ENCODE assay signal across 19 cellular contexts in genomic region chr11:64119748-64120147, GRCh38. TPM values are rescaled to one million over a fixed set of nuclear protein-coding genes. Genes with fewer than 3 reads are reported as not detected.
A peak's percentile ranks its signal among the peaks of the same experiment; 100 is the strongest.
DNase-seq lines count a peak whose midpoint lies in the region; ATAC-seq and TF ChIP-seq lines count a peak whose summit lies in the region.
"Had no signal": no experiment of that assay in that cellular context is flagged by ENCODE, and none has a peak within 500 bp of the region (broad histone marks: within the 10 kb centered on the region; RNA-seq: fewer than 3 reads in every experiment).

No MANE protein-coding gene starts in this region.

- H3K4me1 ChIP-seq in NT2/D1 (ENCODE audit: insufficient read depth, insufficient read length) = peaks cover 26% of the 10 kb centered on the region
- no peaks in the 10 kb centered on the region for H3K4me1 ChIP-seq in adrenal gland (replicated peaks in 1 of 2)

- TF ChIP-seq CTCF in brain (conservative IDR thresholded peaks at IDR 0.05) = no peak
- TF ChIP-seq CTCF in adrenal gland (IDR thresholded peaks at IDR 0.05) = no peak

- H3K27me3 ChIP-seq in NT2/D1 (ENCODE audit: insufficient read depth, insufficient read length) (peaks cover 3% of the 10 kb centered on the region), adrenal gland (no peaks in the 10 kb centered on the region)
- H3K27me3 ChIP-seq: BE2C had no signal

- ATAC-seq in activated naive CD8-positive, alpha-beta T cell treated with anti-CD3 and anti-CD28 coated beads, Interleukin-2, amount 50 U/mL, for 24 hours = no peak
- ATAC-seq in GM18517 (IDR thresholded peaks at IDR 0.05; ENCODE audit: unreplicated experiment) = no peak
- ATAC-seq in GM18867 (IDR thresholded peaks at IDR 0.05; ENCODE audit: unreplicated experiment) = no peak
- ATAC-seq: CD8-positive, alpha-beta T cell; GM12878; Panc1; Right ventricle myocardium inferior had no signal

- H3K4me3 ChIP-seq in NT2/D1 (ENCODE audit: insufficient read length, low read depth) (no peak overlapping the region), adrenal gland (no peak overlapping the region)
- H3K4me3 ChIP-seq: GM12878 had no signal

- DNase-seq in activated naive CD8-positive, alpha-beta T cell treated with anti-CD3 and anti-CD28 coated beads, Interleukin-2, amount 50 U/mL, for 24 hours = no peak
- DNase-seq in activated naive CD8-positive, alpha-beta T cell treated with anti-CD3 and anti-CD28 coated beads for 36 hours = no peak
- DNase-seq in NT2/D1 (ENCODE audit: low read depth, low spot score) (no peak), adrenal gland (no peak)
- no peak for DNase-seq in activated CD4-positive, alpha-beta T cell treated with anti-CD3 and anti-CD28 coated beads, Interleukin-2, amount 10 ng/mL, durations not matched to agents 24 days and 14 days
- DNase-seq: 8988T; BE2C; CD8-positive, alpha-beta T cell; NCI-H1048; NCI-H146; NCI-H2107; NCI-H345; SK-N-SH had no signal

- H3K27ac Mint-ChIP-seq in activated naive CD8-positive, alpha-beta T cell treated with anti-CD3 and anti-CD28 coated beads, Interleukin-2, amount 50 U/mL, for 24 hours = peak overlapping the region; percentile 49
- no peak overlapping the region for H3K27ac Mint-ChIP-seq in activated naive CD8-positive, alpha-beta T cell treated with anti-CD3 and anti-CD28 coated beads for 36 hours
- peak overlapping the region; percentile 39 to 99 (median 90) for H3K27ac Mint-ChIP-seq in brain
- H3K27ac Mint-ChIP-seq in activated CD4-positive, alpha-beta T cell treated with anti-CD3 and anti-CD28 coated beads, Interleukin-2, amount 10 ng/mL, durations not matched to agents 24 days and 14 days = no peak overlapping the region
- H3K27ac Mint-ChIP-seq: CD8-positive, alpha-beta T cell had no signal

- no peaks in the 10 kb centered on the region for H3K9me3 Mint-ChIP-seq in activated naive CD8-positive, alpha-beta T cell treated with anti-CD3 and anti-CD28 coated beads, Interleukin-2, amount 50 U/mL, for 24 hours
- no peaks in the 10 kb centered on the region for H3K9me3 Mint-ChIP-seq in activated naive CD8-positive, alpha-beta T cell treated with anti-CD3 and anti-CD28 coated beads for 36 hours
- H3K9me3 Mint-ChIP-seq in brain = no peaks in the 10 kb centered on the region
- no peaks in the 10 kb centered on the region for H3K9me3 Mint-ChIP-seq in activated CD4-positive, alpha-beta T cell treated with anti-CD3 and anti-CD28 coated beads, Interleukin-2, amount 10 ng/mL, durations not matched to agents 24 days and 14 days
- H3K9me3 Mint-ChIP-seq: CD8-positive, alpha-beta T cell had no signal

- peaks cover 1% of the 10 kb centered on the region for H3K36me3 Mint-ChIP-seq in activated naive CD8-positive, alpha-beta T cell treated with anti-CD3 and anti-CD28 coated beads, Interleukin-2, amount 50 U/mL, for 24 hours (ENCODE audit: low read depth)
- H3K36me3 Mint-ChIP-seq in activated naive CD8-positive, alpha-beta T cell treated with anti-CD3 and anti-CD28 coated beads for 36 hours = no peaks in the 10 kb centered on the region
- peaks cover 30% of the 10 kb centered on the region for H3K36me3 Mint-ChIP-seq in brain
- no peaks in the 10 kb centered on the region for H3K36me3 Mint-ChIP-seq in activated CD4-positive, alpha-beta T cell treated with anti-CD3 and anti-CD28 coated beads, Interleukin-2, amount 10 ng/mL, durations not matched to agents 24 days and 14 days (ENCODE audit: low read depth)
- H3K36me3 Mint-ChIP-seq: CD8-positive, alpha-beta T cell had no signal

- WGBS in adrenal gland, 4 donors = 92 to 95% (median 94%) methylated on average over 20 of the region's 20 CpGs

- intact Hi-C loops in adrenal gland (cut with DNase I) = no loop called here
- intact Hi-C loops in activated CD4-positive, alpha-beta T cell treated with anti-CD3 and anti-CD28 coated beads, Interleukin-2, amount 10 ng/mL, durations not matched to agents 24 days and 14 days (cut with micrococcal nuclease) = no loop called here

- H3K36me3 ChIP-seq in NT2/D1 (ENCODE audit: insufficient read depth, insufficient read length, low read length) (no peaks in the 10 kb centered on the region), adrenal gland (replicated peaks in 1 of 2) (no peaks in the 10 kb centered on the region)
- H3K36me3 ChIP-seq: BE2C had no signal

- no peaks in the 10 kb centered on the region for H3K27me3 Mint-ChIP-seq in activated naive CD8-positive, alpha-beta T cell treated with anti-CD3 and anti-CD28 coated beads, Interleukin-2, amount 50 U/mL, for 24 hours
- no peaks in the 10 kb centered on the region for H3K27me3 Mint-ChIP-seq in activated naive CD8-positive, alpha-beta T cell treated with anti-CD3 and anti-CD28 coated beads for 36 hours
- H3K27me3 Mint-ChIP-seq in brain = no peaks in the 10 kb centered on the region
- H3K27me3 Mint-ChIP-seq in activated CD4-positive, alpha-beta T cell treated with anti-CD3 and anti-CD28 coated beads, Interleukin-2, amount 10 ng/mL, durations not matched to agents 24 days and 14 days = no peaks in the 10 kb centered on the region

- no peaks in the 10 kb centered on the region for H3K9me3 ChIP-seq in NT2/D1 (ENCODE audit: insufficient read depth, low read length)
- H3K9me3 ChIP-seq in adrenal gland (replicated peaks in 1 of 3) = no peaks in the 10 kb centered on the region
- H3K9me3 ChIP-seq: BE2C, SK-N-SH had no signal

- peak overlapping the region; percentile 0 for H3K9ac ChIP-seq in NT2/D1 (ENCODE audit: insufficient read length, low read depth)
- H3K9ac ChIP-seq: SK-N-SH had no signal

- H3K4me1 Mint-ChIP-seq in activated naive CD8-positive, alpha-beta T cell treated with anti-CD3 and anti-CD28 coated beads, Interleukin-2, amount 50 U/mL, for 24 hours = peaks cover 16% of the 10 kb centered on the region
- H3K4me1 Mint-ChIP-seq in activated naive CD8-positive, alpha-beta T cell treated with anti-CD3 and anti-CD28 coated beads for 36 hours = no peaks in the 10 kb centered on the region
- H3K4me1 Mint-ChIP-seq in brain = peaks cover 78% of the 10 kb centered on the region
- H3K4me1 Mint-ChIP-seq in activated CD4-positive, alpha-beta T cell treated with anti-CD3 and anti-CD28 coated beads, Interleukin-2, amount 10 ng/mL, durations not matched to agents 24 days and 14 days = no peaks in the 10 kb centered on the region

- no peak for TF ChIP-seq POLR2A in adrenal gland (IDR thresholded peaks at IDR 0.05)

- no peak overlapping the region for H3K4me3 Mint-ChIP-seq in activated naive CD8-positive, alpha-beta T cell treated with anti-CD3 and anti-CD28 coated beads, Interleukin-2, amount 50 U/mL, for 24 hours
- H3K4me3 Mint-ChIP-seq in activated naive CD8-positive, alpha-beta T cell treated with anti-CD3 and anti-CD28 coated beads for 36 hours = no peak overlapping the region
- H3K4me3 Mint-ChIP-seq in brain = peak overlapping the region in 1 of 5 experiments; percentile 10
- H3K4me3 Mint-ChIP-seq in activated CD4-positive, alpha-beta T cell treated with anti-CD3 and anti-CD28 coated beads, Interleukin-2, amount 10 ng/mL, durations not matched to agents 24 days and 14 days = no peak overlapping the region
- H3K4me3 Mint-ChIP-seq: CD8-positive, alpha-beta T cell had no signal

- H3K27ac ChIP-seq in adrenal gland = no peak overlapping the region

RNA-seq across cellular contexts. Expression of gene MACROD1, which starts 46.2 kb away (rescaled TPM):
- 10 to 100 TPM; 27.6 to 29.6 TPM for total RNA-seq in activated naive CD8-positive, alpha-beta T cell treated with anti-CD3 and anti-CD28 coated beads for 36 hours
- polyA plus RNA-seq in brain (ENCODE audit: insufficient read depth, low read depth, low replicate concordance) (59.5 TPM), adrenal gland (10 to 100 TPM in 2 of 3 donors, 1 to 10 TPM in 1; 5.5 to 60.7 (median 41.1) TPM)
- total RNA-seq in adrenal gland = 10 to 100 TPM; 15.9 to 62.9 (median 26.8) TPM
- 28.6 and 29.6 TPM in 2 replicates for total RNA-seq in activated CD4-positive, alpha-beta T cell treated with anti-CD3 and anti-CD28 coated beads, Interleukin-2, amount 10 ng/mL, durations not matched to agents 24 days and 14 days

Comparison
In these comparisons a context has a peak if more than half of its experiments do, and no peak if none do; other contexts are left out.
1. H3K27ac Mint-ChIP-seq: peak in activated naive CD8-positive, alpha-beta T cell treated with anti-CD3 and anti-CD28 coated beads, Interleukin-2, amount 50 U/mL, for 24 hours (single experiment) and brain (5 of 5); none in activated naive CD8-positive, alpha-beta T cell treated with anti-CD3 and anti-CD28 coated beads for 36 hours (single experiment) and activated CD4-positive, alpha-beta T cell treated with anti-CD3 and anti-CD28 coated beads, Interleukin-2, amount 10 ng/mL, durations not matched to agents 24 days and 14 days (single experiment).